In the genomic region with DNA sequence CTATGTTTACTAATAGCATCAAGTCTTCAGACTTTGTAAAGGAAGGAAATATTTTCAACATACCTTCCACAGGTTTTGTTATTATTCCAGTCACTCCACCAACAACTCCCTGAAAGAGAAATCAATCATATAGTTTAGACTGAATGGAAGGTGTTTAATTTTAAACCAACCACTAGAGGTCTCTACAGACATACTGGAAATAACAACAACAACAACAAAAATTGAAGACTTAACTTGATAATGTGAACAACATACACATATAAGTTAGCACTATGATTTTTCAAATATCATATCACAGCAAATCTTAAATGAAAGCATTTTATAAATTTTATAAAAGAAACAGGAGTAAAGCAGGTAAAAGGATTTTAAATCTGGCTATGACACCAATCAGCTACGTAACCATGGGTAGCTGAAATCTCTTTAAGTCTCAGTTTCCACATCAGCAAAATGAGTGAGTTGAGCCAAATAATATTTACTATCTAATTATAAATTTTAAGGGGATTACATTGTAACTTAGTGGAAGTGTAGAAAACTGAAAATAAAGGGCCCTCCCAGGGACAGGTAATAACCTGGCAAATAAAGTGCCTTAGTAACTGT, we compare ENCODE assay signal across 9 cellular contexts.
DNase-seq lines count a peak whose midpoint lies in the region; ATAC-seq, FAIRE-seq and TF ChIP-seq lines count a peak whose summit lies in the region.
"Had no signal": no experiment of that assay in that cellular context is flagged by ENCODE, and none has a peak within 500 bp of the region (broad histone marks: within the 10 kb centered on the region; RNA-seq: fewer than 3 reads in every experiment).

No MANE protein-coding gene starts in this region.

- no peak for TF ChIP-seq POLR2A in GM12878 (IDR thresholded peaks at IDR 0.05; ENCODE audit: low read depth, low read length)

- FAIRE-seq in GM12878 (lab: Jason Lieb, UNC) = peak; percentile 41
- no peak for FAIRE-seq in GM19239 (lab: Jason Lieb, UNC)

- 100% methylated on average over 1 of the region's 1 CpG for WGBS in GM12878 (ENCODE audit: insufficient coverage, insufficient replicate concordance, low lambda C conversion rate, missing lambda C conversion rate)

- H3K9me3 ChIP-seq in MM.1S (replicated peaks; ENCODE audit: insufficient read depth, low read length) (no peaks in the 10 kb centered on the region), GM12878 (replicated peaks; ENCODE audit: control insufficient read depth, insufficient read depth, low read length) (no peaks in the 10 kb centered on the region), lower lobe of right lung (no peaks in the 10 kb centered on the region)
- H3K9me3 ChIP-seq: SJSA1 had no signal

- TF ChIP-seq CTCF in MM.1S (IDR thresholded peaks at IDR 0.05; ENCODE audit: low read length) (peak; percentile 56), GM12878 (IDR thresholded peaks at IDR 0.05 in 2 of 3, conservative IDR thresholded peaks at IDR 0.05 in 1 of 3; ENCODE audit: control insufficient read depth in 2 of 3, extremely low read depth in 1 of 3, insufficient read depth in 1 of 3, low read depth in 3 of 3, low read length in 3 of 3) (peak; percentile 23 to 54 (median 43); a peak in 3 of 6 replicates), lower lobe of right lung (IDR thresholded peaks at IDR 0.05) (peak; percentile 36)

- peak; percentile 61 for ATAC-seq in GM12878
- ATAC-seq in lower lobe of right lung = no peak
- ATAC-seq in GM19452 (IDR thresholded peaks at IDR 0.05; ENCODE audit: unreplicated experiment) = no peak
- no peak for ATAC-seq in GM18520 (IDR thresholded peaks at IDR 0.05; ENCODE audit: unreplicated experiment)

- in situ Hi-C loops in G401 (cut with HindIII; ENCODE audit: low sequenced_read_pairs) (no loop called here), GM12878 (cut with MboI) (no loop called here)

- POLR2A ChIA-PET in GM12878 (lab: Charles Lee) = interaction anchor here (0.6 kb wide), 1 partner anchor 205 kb away, joined by 4 read pairs; no protein-coding TSS in a partner anchor

- no peaks in the 10 kb centered on the region for H3K9me2 ChIP-seq in MM.1S (replicated peaks; ENCODE audit: insufficient read depth, low read length)

- no peaks in the 10 kb centered on the region; the same call in 1 of the 2 replicates for H3K36me3 ChIP-seq in MM.1S (replicated peaks; ENCODE audit: insufficient read depth, low read length)
- peaks cover 0 to 6% of the 10 kb centered on the region in 2 experiments; a peak in 1 of 4 replicates for H3K36me3 ChIP-seq in GM12878 (ENCODE audit: control insufficient read depth in 2 of 2, insufficient read depth in 2 of 2, low read length in 1 of 2)
- H3K36me3 ChIP-seq in lower lobe of right lung = peaks cover 94% of the 10 kb centered on the region

- H2AFZ ChIP-seq in MM.1S (ENCODE audit: low read length) = no peak overlapping the region
- H2AFZ ChIP-seq in GM12878 (ENCODE audit: control insufficient read depth, low read depth, low read length) = no peak overlapping the region

- no peak overlapping the region for H3K4me2 ChIP-seq in MM.1S (ENCODE audit: low read depth, low read length)
- no peak overlapping the region for H3K4me2 ChIP-seq in GM12878 (ENCODE audit: control insufficient read depth, insufficient read depth)

- SMC1A ChIA-PET in GM12878 (lab: Charles Lee; ENCODE audit: uncharacterized antibody, unreplicated experiment) = interaction anchor here (0.8 to 2.6 kb wide), 4 partner anchors 100 to 434 kb away, joined by 4 to 12 read pairs (median 6); no protein-coding TSS in a partner anchor

- BruUV-seq in GM12878 (replicated peaks; lab: Mats Ljungman, UMichigan) = no TSS peak

- H4K20me1 ChIP-seq in MM.1S (ENCODE audit: insufficient read depth, low read length) = no peaks in the 10 kb centered on the region
- no peaks in the 10 kb centered on the region for H4K20me1 ChIP-seq in GM12878 (ENCODE audit: control insufficient read depth, insufficient read depth)

- no peak for TF ChIP-seq EP300 in GM12878 (IDR thresholded peaks at IDR 0.05; ENCODE audit: borderline replicate concordance in 1 of 2, control insufficient read depth in 1 of 2, low read depth in 2 of 2, low read length in 2 of 2)

- peak; percentile 43; the same call in 1 of the 2 replicates for TF ChIP-seq RAD21 in GM12878 (IDR thresholded peaks at IDR 0.05; ENCODE audit: insufficient read depth, low read depth, low read length)

- H3K9ac ChIP-seq in MM.1S (ENCODE audit: low read length) (no peak overlapping the region), GM12878 (ENCODE audit: control insufficient read depth, insufficient read depth, low read length) (no peak overlapping the region)

- RAD21 ChIA-PET in GM12878 (lab: Charles Lee; ENCODE audit: unreplicated experiment) = interaction anchor here (1.0 to 1.2 kb wide), 2 partner anchors 202 to 435 kb away, joined by 3 read pairs; no protein-coding TSS in a partner anchor

- DNase-seq in G401 (ENCODE audit: low spot score) (peak; percentile 25), MM.1S (peak; percentile 29), GM12878 (ENCODE audit: low read depth, low spot score) (no peak), lower lobe of right lung (no peak), GM19239 (ENCODE audit: insufficient read length, low spot score) (no peak)
- DNase-seq in stimulated activated CD4-positive, alpha-beta T cell treated with anti-CD3 and anti-CD28 coated beads, Interleukin-15, amount 100 ng/mL, for 24 hours = no peak

- H3K27ac ChIP-seq in MM.1S (ENCODE audit: low read length) = no peak overlapping the region
- H3K27ac ChIP-seq in GM12878 (ENCODE audit: control insufficient read depth, insufficient read depth) = no peak overlapping the region
- no peak overlapping the region for H3K27ac ChIP-seq in lower lobe of right lung
- H3K27ac ChIP-seq: SJSA1 had no signal

- H3K4me1 ChIP-seq in MM.1S (ENCODE audit: low read length) = no peaks in the 10 kb centered on the region
- no peaks in the 10 kb centered on the region for H3K4me1 ChIP-seq in GM12878 (ENCODE audit: control insufficient read depth, insufficient read depth, low read length)
- H3K4me1 ChIP-seq in lower lobe of right lung = no peaks in the 10 kb centered on the region
- H3K4me1 ChIP-seq: SJSA1 had no signal

- no peaks in the 10 kb centered on the region for H3F3A ChIP-seq in MM.1S (ENCODE audit: insufficient read depth, low read length)

- H3K79me2 ChIP-seq in MM.1S (ENCODE audit: low read length) (no peaks in the 10 kb centered on the region), GM12878 (ENCODE audit: control insufficient read depth, insufficient read depth, low read length) (no peaks in the 10 kb centered on the region)

- H3K4me3 ChIP-seq in MM.1S (ENCODE audit: low read length) (no peak overlapping the region), GM12878 (no peak overlapping the region), lower lobe of right lung (no peak overlapping the region)
- H3K4me3 ChIP-seq: SJSA1 had no signal

- CTCF ChIA-PET in GM12878 (lab: Yijun Ruan, JAX) = interaction anchor here (0.8 to 2.8 kb wide), 10 partner anchors 8 to 435 kb away, joined by 3 to 12 read pairs (median 4); no protein-coding TSS in a partner anchor

- intact Hi-C loops in GM12878 (cut with micrococcal nuclease; ENCODE audit: unreplicated experiment) (loop anchor here (2.0 to 5.0 kb wide), 3 partner anchors 199 to 435 kb away; no protein-coding TSS in a partner anchor), lower lobe of right lung (cut with DNase I) (no loop called here)

- no peaks in the 10 kb centered on the region for H3K27me3 ChIP-seq in MM.1S (replicated peaks; ENCODE audit: insufficient read depth, low read length)
- no peaks in the 10 kb centered on the region for H3K27me3 ChIP-seq in GM12878 (replicated peaks in 1 of 2; ENCODE audit: control insufficient read depth in 2 of 2, insufficient read depth in 2 of 2, low read length in 1 of 2)
- H3K27me3 ChIP-seq in lower lobe of right lung (ENCODE audit: low read depth) = no peaks in the 10 kb centered on the region
- H3K27me3 ChIP-seq: SJSA1 had no signal

TF ChIP-seq in GM12878, 131 proteins besides CTCF, POLR2A, EP300 and RAD21:
- TF ChIP-seq IKZF1 (conservative IDR thresholded peaks at IDR 0.05) (no peak), SMC3 (IDR thresholded peaks at IDR 0.05; ENCODE audit: borderline replicate concordance, low read length) (peak; percentile 43; the same call in 1 of the 2 replicates)
TF ChIP-seq in GM12878: peak in this region for 1.

Comparison
In these comparisons a context has a peak if more than half of its experiments do, and no peak if none do; other contexts are left out.
1. DNase-seq: peak in G401 (single experiment) and MM.1S (single experiment); none in GM12878 (single experiment), lower lobe of right lung (single experiment), GM19239 (single experiment) and stimulated activated CD4-positive, alpha-beta T cell treated with anti-CD3 and anti-CD28 coated beads, Interleukin-15, amount 100 ng/mL, for 24 hours (single experiment).
2. Peak in every context shown above with its lines, with median percentiles within 50 percentile points of each other: CTCF ChIP-seq.